Comparison of ENCODE assay signal across 2 cellular contexts in genomic region chr17:18248300-18248731, GRCh38.
TF ChIP-seq lines count a peak whose summit lies in the region.

No MANE protein-coding gene starts in this region.

TF ChIP-seq in HEK293, 187 proteins besides CTCF, POLR2A, EP300 and RAD21:
- TF ChIP-seq KLF17 (tag by site-specific recombination; IDR thresholded peaks at IDR 0.05) (peak; percentile 42; the same call in 1 of the 2 replicates), ZNF843 (tag by site-specific recombination; IDR thresholded peaks at IDR 0.05) (no peak), ZBTB17 (tag by site-specific recombination; IDR thresholded peaks at IDR 0.05) (peak; percentile 44; the same call in 1 of the 2 replicates), ZNF2 (tag by site-specific recombination; IDR thresholded peaks at IDR 0.05) (peak; percentile 32; the same call in 1 of the 2 replicates), KLF9 (tag by site-specific recombination; IDR thresholded peaks at IDR 0.05; ENCODE audit: low read depth) (no peak), ZNF600 (tag by site-specific recombination; IDR thresholded peaks at IDR 0.05) (0 out of 2 replicates have a peak, but pooled peaks have one; percentile 11), ZNF747 (tag by site-specific recombination; IDR thresholded peaks at IDR 0.05) (no peak), ZNF660 (tag by site-specific recombination; IDR thresholded peaks at IDR 0.05) (peak; percentile 21; the same call in 1 of the 2 replicates), ZFP69B (tag by site-specific recombination; IDR thresholded peaks at IDR 0.05) (peak; percentile 21; the same call in 1 of the 2 replicates), KLF8 (tag by site-specific recombination; IDR thresholded peaks at IDR 0.05) (0 out of 2 replicates have a peak, but pooled peaks have one; percentile 8), ZNF654 (tag by site-specific recombination; IDR thresholded peaks at IDR 0.05; ENCODE audit: low read depth) (peak; percentile 98), ZNF529 (tag by site-specific recombination; IDR thresholded peaks at IDR 0.05; ENCODE audit: insufficient replicate concordance) (no peak), ZNF692 (tag by site-specific recombination; IDR thresholded peaks at IDR 0.05) (peak; percentile 15; the same call in 1 of the 2 replicates)

TF ChIP-seq in endothelial cell of umbilical vein, 7 proteins besides CTCF, POLR2A, EP300 and RAD21:
- peak; percentile 42 for TF ChIP-seq JUN (IDR thresholded peaks at IDR 0.05; ENCODE audit: borderline replicate concordance, insufficient read depth, insufficient read length, low read depth)
- peak; percentile 63 for TF ChIP-seq MAX (IDR thresholded peaks at IDR 0.05; ENCODE audit: insufficient read depth, insufficient read length)
- no peak for TF ChIP-seq FOS (IDR thresholded peaks at IDR 0.05; ENCODE audit: borderline replicate concordance, insufficient read depth, low read length)
- peak; percentile 64 for TF ChIP-seq POLR2AphosphoS5 (IDR thresholded peaks at IDR 0.05; ENCODE audit: insufficient read depth, low read depth, low read length)
